21 cellular contexts compared by ENCODE assay signal in the genomic region with DNA sequence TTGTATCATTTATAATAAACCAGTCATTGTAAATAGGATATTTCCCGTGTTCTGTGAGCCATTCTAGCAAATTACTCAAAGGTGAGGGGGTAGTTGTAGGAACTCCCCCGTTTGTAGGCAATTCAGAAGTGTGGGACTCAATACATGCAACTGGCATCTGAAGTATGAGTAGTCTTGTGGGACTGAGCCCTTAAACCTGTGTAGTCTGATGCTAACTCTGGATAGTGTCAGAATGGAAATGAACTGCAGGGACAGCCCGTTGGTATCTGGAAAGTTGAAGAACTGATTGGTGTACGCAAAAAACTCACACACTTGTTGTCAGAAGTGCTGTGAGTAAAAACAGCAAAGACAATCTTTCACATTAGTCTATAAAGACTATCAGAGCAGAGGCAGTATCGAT. TPM values are rescaled to one million over a fixed set of nuclear protein-coding genes. Genes with fewer than 3 reads are reported as not detected.
A peak's percentile ranks its signal among the peaks of the same experiment; 100 is the strongest.
DNase-seq lines count a peak whose midpoint lies in the region; ATAC-seq, FAIRE-seq and TF ChIP-seq lines count a peak whose summit lies in the region.
"Had no signal": no experiment of that assay in that cellular context is flagged by ENCODE, and none has a peak within 500 bp of the region (broad histone marks: within the 10 kb centered on the region; RNA-seq: fewer than 3 reads in every experiment).

No MANE protein-coding gene starts in this region.

- H3K79me2 ChIP-seq in H1 (ENCODE audit: control insufficient read depth in 1 of 2, insufficient read depth in 2 of 2, low read length in 2 of 2) = peaks cover 0 to 74% of the 10 kb centered on the region in 2 experiments; a peak in 3 of 4 replicates

- 0 out of 2 replicates have a peak overlapping the region, but pooled peaks have one; percentile 49 for H3K18ac ChIP-seq in H1 (ENCODE audit: extremely low read depth, low read length)

- H3K36me3 ChIP-seq in right atrium auricular region (no peaks in the 10 kb centered on the region), H1 (ENCODE audit: control insufficient read depth in 2 of 4, insufficient read depth in 4 of 4, low read length in 3 of 4) (peaks cover 0 to 6% (median 0%) of the 10 kb centered on the region in 4 experiments; a peak in 1 of 8 replicates)

- H3K4me2 ChIP-seq in H1 (ENCODE audit: insufficient read depth in 1 of 2, low read depth in 2 of 2, low read length in 2 of 2) = no peak overlapping the region

- DNase-seq in activated T-cell treated with anti-CD3 and anti-CD28 coated beads, Interleukin-2, amount 50 U/mL, for 72 hours = no peak
- DNase-seq in activated T-cell treated with anti-CD3 and anti-CD28 coated beads for 4 hours = no peak
- DNase-seq in left ventricle myocardium superior = no peak
- DNase-seq in right atrium auricular region (ENCODE audit: low spot score) = no peak
- no peak for DNase-seq in H1 (ENCODE audit: low read depth in 1 of 2, low spot score in 2 of 2)
- DNase-seq in stimulated activated naive CD8-positive, alpha-beta T cell treated with anti-CD3 and anti-CD28 coated beads, Interleukin-15, amount 100 ng/mL, for 72 hours = peak in 1 of 2 donors; percentile 11
- DNase-seq in retina = no peak
- DNase-seq: CD4-positive, CD25-positive, alpha-beta regulatory T cell; EL; GF-D8; GM23248; KBM-7; MM.1S; NCI-H1092; NCI-H1436 treated with DMSO at 0.1 percent for 48 hours; NCI-H1930; NCI-H226; NCI-H510A treated with DMSO at 0.1 percent for 48 hours; NCI-H748 treated with DMSO at 0.1 percent for 48 hours had no signal

- POLR2A ChIA-PET in H1 (lab: Charles Lee; ENCODE audit: partially characterized antibody) = interaction anchor here (0.5 kb wide), 1 partner anchor 962 kb away, joined by 3 read pairs; no protein-coding TSS in a partner anchor

- 0 out of 2 replicates have a peak, but pooled peaks cover 2% of the 10 kb centered on the region for H3K23me2 ChIP-seq in H1 (ENCODE audit: low read depth, low read length)

- no peaks in the 10 kb centered on the region for H3K27me3 Mint-ChIP-seq in activated T-cell treated with anti-CD3 and anti-CD28 coated beads, Interleukin-2, amount 50 U/mL, for 72 hours (ENCODE audit: low read depth)
- H3K27me3 Mint-ChIP-seq in stimulated activated naive CD8-positive, alpha-beta T cell treated with anti-CD3 and anti-CD28 coated beads, Interleukin-15, amount 100 ng/mL, for 72 hours = no peaks in the 10 kb centered on the region
- H3K27me3 Mint-ChIP-seq: CD4-positive, CD25-positive, alpha-beta regulatory T cell had no signal

- no peak overlapping the region for H3K9ac ChIP-seq in H1 (replicated peaks in 1 of 4; ENCODE audit: extremely low read depth in 1 of 4, low read depth in 3 of 4, low read length in 3 of 4)
- H3K9ac ChIP-seq: GM23248 had no signal

- H2AK5ac ChIP-seq in H1 (ENCODE audit: low read depth, low read length) = no peak overlapping the region

- no peaks in the 10 kb centered on the region for H3K9me3 Mint-ChIP-seq in activated T-cell treated with anti-CD3 and anti-CD28 coated beads, Interleukin-2, amount 50 U/mL, for 72 hours
- H3K9me3 Mint-ChIP-seq in stimulated activated naive CD8-positive, alpha-beta T cell treated with anti-CD3 and anti-CD28 coated beads, Interleukin-15, amount 100 ng/mL, for 72 hours = no peaks in the 10 kb centered on the region

- H2BK20ac ChIP-seq in H1 (ENCODE audit: low read length) = no peak overlapping the region

- CTCF ChIA-PET in H1 (lab: Charles Lee; ENCODE audit: partially characterized antibody) = interaction anchor here (1.3 kb wide), 1 partner anchor 17 kb away, joined by 3 read pairs; no protein-coding TSS in a partner anchor

- H3K4me3 ChIP-seq in right atrium auricular region = no peak overlapping the region
- no peak overlapping the region for H3K4me3 ChIP-seq in H1 (ENCODE audit: extremely low read depth in 1 of 4, insufficient read depth in 2 of 4, low read depth in 3 of 4, low read length in 4 of 4)
- H3K4me3 ChIP-seq: GM23248 had no signal

- no peaks in the 10 kb centered on the region for H3K27me3 ChIP-seq in right atrium auricular region
- no peaks in the 10 kb centered on the region for H3K27me3 ChIP-seq in H1 (replicated peaks in 1 of 4; ENCODE audit: control insufficient read depth in 3 of 4, extremely low read depth in 1 of 4, insufficient read depth in 3 of 4, low read length in 3 of 4)

- no peak overlapping the region for H2AFZ ChIP-seq in H1 (ENCODE audit: low read length)
- H2AFZ ChIP-seq: GM23248 had no signal

- H4K20me1 ChIP-seq in H1 (replicated peaks in 1 of 2; ENCODE audit: control insufficient read depth in 1 of 2, insufficient read depth in 2 of 2, low read length in 2 of 2) = no peaks in the 10 kb centered on the region

- no peak for TF ChIP-seq CTCF in right atrium auricular region (IDR thresholded peaks at IDR 0.05)
- TF ChIP-seq CTCF in H1 (IDR thresholded peaks at IDR 0.05; ENCODE audit: control extremely low read depth in 1 of 3, insufficient read depth in 1 of 3, low read depth in 1 of 3, low read length in 3 of 3) = no peak

- 87% methylated on average over 5 of the region's 5 CpGs; no CpG with 5 or more reads in 1 of the 2 experiments for WGBS in H1 (ENCODE audit: extremely low coverage in 1 of 2, insufficient coverage in 1 of 2, insufficient read length in 1 of 2, insufficient replicate concordance in 2 of 2, low coverage in 1 of 2, low lambda C conversion rate in 2 of 2, missing lambda C conversion rate in 1 of 2), 2 experiments

- no peak for TF ChIP-seq POLR2A in H1 (IDR thresholded peaks at IDR 0.05; ENCODE audit: control extremely low read depth in 1 of 2, low read depth in 2 of 2, low read length in 2 of 2)

- H3K23ac ChIP-seq in H1 (ENCODE audit: insufficient read length) = no peak overlapping the region

- no peak overlapping the region for H2BK15ac ChIP-seq in H1 (ENCODE audit: low read length)

- H3K27ac ChIP-seq in right atrium auricular region = no peak overlapping the region
- no peak overlapping the region for H3K27ac ChIP-seq in H1 (ENCODE audit: low read depth, low read length)
- H3K27ac ChIP-seq: GM23248, RWPE1 had no signal

- peak; percentile 36 to 61 for ATAC-seq in activated T-cell treated with anti-CD3 and anti-CD28 coated beads, Interleukin-2, amount 50 U/mL, for 72 hours (replicated peaks in 1 of 2)
- ATAC-seq in left ventricle myocardium superior (peak; percentile 40), GM18870 (IDR thresholded peaks at IDR 0.05; ENCODE audit: unreplicated experiment) (no peak)
- peak; percentile 85 for ATAC-seq in stimulated activated naive CD8-positive, alpha-beta T cell treated with anti-CD3 and anti-CD28 coated beads, Interleukin-15, amount 100 ng/mL, for 72 hours

- peaks cover 0 to 45% of the 10 kb centered on the region in 2 donors for H3K4me1 ChIP-seq in right atrium auricular region
- H3K4me1 ChIP-seq in H1 (replicated peaks in 1 of 4; ENCODE audit: control insufficient read depth in 3 of 4, insufficient read depth in 4 of 4, low read length in 3 of 4) = peaks cover 0 to 7% (median 5%) of the 10 kb centered on the region in 4 experiments; a peak in 3 of 7 replicates

- H3K36me3 Mint-ChIP-seq in activated T-cell treated with anti-CD3 and anti-CD28 coated beads, Interleukin-2, amount 50 U/mL, for 72 hours (ENCODE audit: insufficient read depth in 2 of 2) = peaks cover 0 to 3% of the 10 kb centered on the region in 2 donors

- H3K27ac Mint-ChIP-seq in activated T-cell treated with anti-CD3 and anti-CD28 coated beads, Interleukin-2, amount 50 U/mL, for 72 hours = no peak overlapping the region
- H3K27ac Mint-ChIP-seq in stimulated activated naive CD8-positive, alpha-beta T cell treated with anti-CD3 and anti-CD28 coated beads, Interleukin-15, amount 100 ng/mL, for 72 hours = no peak overlapping the region

- intact Hi-C loops in left ventricle myocardium superior (cut with micrococcal nuclease) = no loop called here

- no peak overlapping the region for H3K4ac ChIP-seq in H1 (replicated peaks; ENCODE audit: insufficient read length, low read depth, low read length)

- H3K79me1 ChIP-seq in H1 (ENCODE audit: low read depth, low read length) = peaks cover 2% of the 10 kb centered on the region; the same call in 1 of the 2 replicates

- no peak overlapping the region for H2BK5ac ChIP-seq in H1 (ENCODE audit: low read depth, low read length)

- peaks cover 89% of the 10 kb centered on the region for H3K4me1 Mint-ChIP-seq in activated T-cell treated with anti-CD3 and anti-CD28 coated beads, Interleukin-2, amount 50 U/mL, for 72 hours (ENCODE audit: low read depth)
- peaks cover 82% of the 10 kb centered on the region for H3K4me1 Mint-ChIP-seq in stimulated activated naive CD8-positive, alpha-beta T cell treated with anti-CD3 and anti-CD28 coated beads, Interleukin-15, amount 100 ng/mL, for 72 hours

- no peak overlapping the region for H2BK12ac ChIP-seq in H1 (ENCODE audit: low read depth, low read length)

- no peak overlapping the region for H4K91ac ChIP-seq in H1 (replicated peaks; ENCODE audit: insufficient read length, low read length)

- TF ChIP-seq RAD21 in H1 (IDR thresholded peaks at IDR 0.05 in 1 of 2, conservative IDR thresholded peaks at IDR 0.05 in 1 of 2; ENCODE audit: low read depth in 2 of 2, low read length in 2 of 2) = no peak

- H4K5ac ChIP-seq in H1 (ENCODE audit: insufficient read length, low read depth, low read length) = no peak overlapping the region

- no peak overlapping the region for H3K56ac ChIP-seq in H1 (replicated peaks; ENCODE audit: insufficient read length, low read depth, low read length)

- TF ChIP-seq EP300 in H1 (IDR thresholded peaks at IDR 0.05; ENCODE audit: borderline replicate concordance in 1 of 2, low read depth in 2 of 2, low read length in 2 of 2) = no peak

- FAIRE-seq in H1 (lab: Jason Lieb, UNC) = no peak

- H3K4me3 Mint-ChIP-seq in activated T-cell treated with anti-CD3 and anti-CD28 coated beads, Interleukin-2, amount 50 U/mL, for 72 hours = no peak overlapping the region
- peak overlapping the region in 1 of 2 donors; percentile 58 for H3K4me3 Mint-ChIP-seq in stimulated activated naive CD8-positive, alpha-beta T cell treated with anti-CD3 and anti-CD28 coated beads, Interleukin-15, amount 100 ng/mL, for 72 hours
- H3K4me3 Mint-ChIP-seq: CD4-positive, CD25-positive, alpha-beta regulatory T cell had no signal

- H4K8ac ChIP-seq in H1 (ENCODE audit: extremely low read depth, insufficient read depth, low read length) = no peak overlapping the region

- no peaks in the 10 kb centered on the region for H3K9me3 ChIP-seq in right atrium auricular region
- peaks cover 0 to 4% of the 10 kb centered on the region in 2 experiments; a peak in 2 of 4 replicates for H3K9me3 ChIP-seq in H1 (ENCODE audit: insufficient read depth in 2 of 2, low read depth in 1 of 2, low read length in 1 of 2)

- no peak overlapping the region for H2BK120ac ChIP-seq in H1 (replicated peaks; ENCODE audit: low read depth, low read length)

- H3K14ac ChIP-seq in H1 (ENCODE audit: insufficient read length) = no peak overlapping the region

RNA-seq across cellular contexts. Expression of a gene that starts 32.6 kb away (rescaled TPM):
- 10 to 100 TPM; 67.8 to 77.6 TPM for total RNA-seq in activated T-cell treated with anti-CD3 and anti-CD28 coated beads, Interleukin-2, amount 50 U/mL, for 72 hours
- 71.4 TPM for total RNA-seq in left ventricle myocardium superior
- total RNA-seq in right atrium auricular region = 100 to 1,000 TPM in 1 of 2 donors, 10 to 100 TPM in 1; 96.9 to 120 TPM
- total RNA-seq in H1 (2021; fragmentation: NEBNext Ultra II Directional; extraction: Animal tissue kit (Norgen Biotek cat#: 25700)) = 43.4 and 46.0 TPM in 2 replicates
- polyA plus RNA-seq in H1 (2011; rRNA removed) = 26.8 and 36.2 TPM in 2 replicates
- 28.7 TPM for polyA plus RNA-seq in H1 (2011; cell fraction: cytosol; rRNA removed)
- 69.0 TPM for polyA plus RNA-seq in H1 (2011; cell fraction: nucleus; rRNA removed)
- polyA plus RNA-seq in H1 (2012, experiment 1 of 2) = 34.4 to 51.7 TPM (median 38.0 TPM) in 4 replicates
- 2.4 TPM for polyA plus RNA-seq in H1 (2012, experiment 2 of 2)
- 15.3 TPM for polyA plus RNA-seq in H1 (2013, experiment 1 of 2)
- polyA plus RNA-seq in H1 (2013, experiment 2 of 2) = 12.6 TPM
- polyA minus RNA-seq in H1 (2011; rRNA and poly(A)+ RNA removed) = 65.5 and 98.2 TPM in 2 replicates
- polyA minus RNA-seq in H1 (2011; cell fraction: cytosol; rRNA and poly(A)+ RNA removed) = 56.9 TPM
- polyA minus RNA-seq in H1 (2011; cell fraction: nucleus; rRNA and poly(A)+ RNA removed) = 87.7 TPM
